8 cellular contexts compared by ENCODE assay signal in the genomic region with DNA sequence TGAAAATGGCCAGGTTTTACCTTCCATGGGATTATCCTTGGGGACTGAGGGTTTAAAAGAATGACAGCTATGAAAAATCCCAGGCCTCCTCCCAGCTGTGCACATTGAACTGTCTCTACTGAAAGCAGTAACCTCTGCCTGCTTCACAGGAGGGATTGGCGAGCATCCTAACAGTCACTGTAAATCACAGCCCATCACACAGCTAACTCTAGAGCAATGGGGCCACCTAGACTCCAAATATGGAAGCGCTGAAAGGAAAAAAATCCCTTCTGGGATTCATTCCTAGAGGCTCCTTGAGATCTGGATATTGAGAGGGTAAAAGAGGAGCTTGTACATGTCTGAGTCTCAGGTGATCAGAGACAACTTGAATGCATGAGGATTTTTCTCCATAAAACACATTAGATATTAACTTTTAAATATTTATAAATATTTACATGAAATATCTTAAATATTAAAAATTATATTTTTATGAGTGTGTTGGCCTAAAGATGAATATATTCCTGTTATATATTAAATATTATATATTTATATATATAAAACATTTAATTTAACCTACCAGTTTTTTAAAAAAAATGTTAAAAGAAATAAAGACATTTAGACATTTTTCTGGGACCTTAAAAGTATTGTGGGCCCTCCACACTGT.
A peak's percentile ranks its signal among the peaks of the same experiment; 100 is the strongest.
DNase-seq lines count a peak whose midpoint lies in the region; ATAC-seq and TF ChIP-seq lines count a peak whose summit lies in the region.

No MANE protein-coding gene starts in this region.

- H3K27ac ChIP-seq in substantia nigra (ENCODE audit: low read depth, low read length, poor library complexity, severe bottlenecking) (peak overlapping the region; percentile 74), colonic mucosa (no peak overlapping the region)

- no peaks in the 10 kb centered on the region for H3K27me3 ChIP-seq in colonic mucosa

- no peaks in the 10 kb centered on the region for H3K36me3 ChIP-seq in colonic mucosa

- no peaks in the 10 kb centered on the region for H3K9me3 ChIP-seq in colonic mucosa

- H3K9ac ChIP-seq in colonic mucosa (ENCODE audit: low read depth in 2 of 2, low read length in 2 of 2), result no peak overlapping the region

- TF ChIP-seq CTCF in AG09309 (IDR thresholded peaks at IDR 0.05; ENCODE audit: control insufficient read depth, insufficient read depth, low read depth, low read length, missing control alignments) (peak; percentile 63), foreskin fibroblast (IDR thresholded peaks at IDR 0.05; ENCODE audit: low read depth, low read length) (peak; percentile 50), colonic mucosa (IDR thresholded peaks at IDR 0.05) (no peak)

- ATAC-seq in GM18867 (IDR thresholded peaks at IDR 0.05; ENCODE audit: unreplicated experiment) (no peak), GM18519 (IDR thresholded peaks at IDR 0.05; ENCODE audit: low FRiP score, unreplicated experiment) (no peak)

- H3K4me3 ChIP-seq in AG09309 (ENCODE audit: control insufficient read depth, low read depth, low read length), result no peak overlapping the region
- H3K4me3 ChIP-seq in foreskin fibroblast (ENCODE audit: low read depth in 1 of 2, low read length in 2 of 2), result no peak overlapping the region
- no peak overlapping the region for H3K4me3 ChIP-seq in colonic mucosa

- H3K4me1 ChIP-seq in colonic mucosa, result no peaks in the 10 kb centered on the region

- DNase-seq in AG09309 (ENCODE audit: low read depth), result peak; percentile 10
- peak; percentile 46 for DNase-seq in HS-5 (ENCODE audit: low read depth)
- DNase-seq in RKO (ENCODE audit: low spot score), result peak; percentile 72
- DNase-seq in foreskin fibroblast, result peak; percentile 48 to 77
- DNase-seq in substantia nigra (lab: John Stamatoyannopoulos, UW), result peak in 38 of 49 donors; percentile 5 to 84 (median 42)
- DNase-seq in colonic mucosa, result no peak

- intact Hi-C loops in colonic mucosa (cut with DNase I), result loop anchor here (10.0 kb wide), 1 partner anchor 432 kb away; no protein-coding TSS in a partner anchor
